In the genomic region with DNA sequence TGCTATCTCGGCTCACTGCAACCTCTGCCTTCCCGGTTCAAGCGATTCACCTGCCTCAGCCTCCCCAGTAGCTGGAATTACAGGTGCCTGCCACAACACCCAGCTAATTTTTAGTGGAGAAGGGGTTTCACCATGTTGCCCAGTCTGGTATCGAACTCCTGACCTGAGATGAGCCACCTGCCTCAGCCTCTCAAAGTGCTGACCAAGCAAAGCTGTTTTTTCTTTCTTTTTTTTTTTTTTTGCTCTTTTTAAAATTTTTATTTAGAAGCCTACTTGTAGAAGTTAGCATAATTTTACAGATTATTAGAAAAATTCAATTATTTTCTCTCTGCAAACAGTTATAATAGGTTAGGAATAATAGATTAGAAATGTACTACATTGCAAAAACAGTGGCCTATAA, we compare ENCODE assay signal across 17 cellular contexts.
"Had no signal": no experiment of that assay in that cellular context is flagged by ENCODE, and none has a peak within 500 bp of the region (broad histone marks: within the 10 kb centered on the region; RNA-seq: fewer than 3 reads in every experiment).

No MANE protein-coding gene starts in this region.

- H3K9me3 Mint-ChIP-seq: type B pancreatic cell had no signal

- DNase-seq: effector memory CD4-positive, alpha-beta T cell; gastrocnemius medialis; heart right ventricle; hypothalamus; kidney glomerular epithelial cell; mammary epithelial cell; naive thymus-derived CD4-positive, alpha-beta T cell; posterior cingulate gyrus; stimulated activated CD4-positive, alpha-beta T cell treated with anti-CD3 and anti-CD28 coated beads, Interleukin-2, amount 100 ng/mL, for 48 hours; stimulated activated naive CD4-positive, alpha-beta T cell treated with Interleukin-2 at 50 U/mL for 16 hours; thyroid gland had no signal

- H3K4me3 Mint-ChIP-seq: type B pancreatic cell had no signal

- H3K27ac Mint-ChIP-seq: naive thymus-derived CD4-positive, alpha-beta T cell; type B pancreatic cell had no signal

- ATAC-seq: gastrocnemius medialis; heart right ventricle; left lobe of liver; naive thymus-derived CD4-positive, alpha-beta T cell had no signal

- H3K4me3 ChIP-seq: esophagus muscularis mucosa, gastrocnemius medialis, heart right ventricle, right atrium auricular region, suprapubic skin, thyroid gland had no signal

- H3K9me3 ChIP-seq: esophagus muscularis mucosa, gastrocnemius medialis, right atrium auricular region, suprapubic skin, thyroid gland had no signal

- H3K27me3 ChIP-seq: esophagus muscularis mucosa, gastrocnemius medialis, right atrium auricular region, suprapubic skin, thyroid gland had no signal

- H3K36me3 ChIP-seq: esophagus muscularis mucosa, gastrocnemius medialis, right atrium auricular region, suprapubic skin, thyroid gland had no signal

- H3K27ac ChIP-seq: epithelial cell of prostate, esophagus muscularis mucosa, gastrocnemius medialis, heart right ventricle, right atrium auricular region, suprapubic skin, thyroid gland had no signal
